Comparison of ENCODE assay signal across 8 cellular contexts in genomic region chr3:4850211-4850927, GRCh38.
DNase-seq lines count a peak whose midpoint lies in the region; ATAC-seq and TF ChIP-seq lines count a peak whose summit lies in the region.

No MANE protein-coding gene starts in this region.

- no peaks in the 10 kb centered on the region for H3K79me2 ChIP-seq in parathyroid adenoma

- H3K4me1 Mint-ChIP-seq in T-helper 1 cell treated with Interleukin-12 subunit alpha and Interleukin-12 subunit beta and Interleukin-4 antibody, amounts not matched to agents 30 μg/mL and 1 μg/mL, for 36 hours (ENCODE audit: low read depth), result peaks cover 78% of the 10 kb centered on the region

- H3K4me2 ChIP-seq in parathyroid adenoma (ENCODE audit: low read length), result peak overlapping the region; percentile 48

- H3K4me1 ChIP-seq in parathyroid adenoma (peaks cover 33% of the 10 kb centered on the region), HAP-1 (no peaks in the 10 kb centered on the region)

- DNase-seq in GM19238 (ENCODE audit: insufficient read length, low spot score), result no peak
- no peak for DNase-seq in Ammon's horn (ENCODE audit: low spot score)
- no peak for DNase-seq in HAP-1 (ENCODE audit: low spot score in 2 of 2)
- DNase-seq in NCI-H2196 treated with DMSO at 0.1 percent for 48 hours (lab: John Stamatoyannopoulos, UW; ENCODE audit: unreplicated experiment), result no peak

- peak; percentile 61 for ATAC-seq in GM18867 (IDR thresholded peaks at IDR 0.05; ENCODE audit: unreplicated experiment)
- peak; percentile 42 for ATAC-seq in HG02763 (IDR thresholded peaks at IDR 0.05; ENCODE audit: unreplicated experiment)

- H3K27me3 Mint-ChIP-seq in T-helper 1 cell treated with Interleukin-12 subunit alpha and Interleukin-12 subunit beta and Interleukin-4 antibody, amounts not matched to agents 30 μg/mL and 1 μg/mL, for 36 hours (ENCODE audit: low read depth), result no peaks in the 10 kb centered on the region

- H3K36me3 Mint-ChIP-seq in T-helper 1 cell treated with Interleukin-12 subunit alpha and Interleukin-12 subunit beta and Interleukin-4 antibody, amounts not matched to agents 30 μg/mL and 1 μg/mL, for 36 hours (ENCODE audit: low read depth), result peaks cover 30% of the 10 kb centered on the region

- H3K9me3 Mint-ChIP-seq in T-helper 1 cell treated with Interleukin-12 subunit alpha and Interleukin-12 subunit beta and Interleukin-4 antibody, amounts not matched to agents 30 μg/mL and 1 μg/mL, for 36 hours, result peaks cover 3% of the 10 kb centered on the region

- no peak for TF ChIP-seq CTCF in parathyroid adenoma (IDR thresholded peaks at IDR 0.05)

- peak overlapping the region; percentile 97 for H3K27ac Mint-ChIP-seq in T-helper 1 cell treated with Interleukin-12 subunit alpha and Interleukin-12 subunit beta and Interleukin-4 antibody, amounts not matched to agents 30 μg/mL and 1 μg/mL, for 36 hours

- H3K27me3 ChIP-seq in parathyroid adenoma (ENCODE audit: control insufficient read depth, insufficient read depth, low read length) (no peaks in the 10 kb centered on the region), HAP-1 (ENCODE audit: low read depth) (no peaks in the 10 kb centered on the region)

- H3K4me3 Mint-ChIP-seq in T-helper 1 cell treated with Interleukin-12 subunit alpha and Interleukin-12 subunit beta and Interleukin-4 antibody, amounts not matched to agents 30 μg/mL and 1 μg/mL, for 36 hours, result peak overlapping the region; percentile 73

- H3K27ac ChIP-seq in parathyroid adenoma, result peak overlapping the region; percentile 68

- peak overlapping the region; percentile 4 for H2AFZ ChIP-seq in parathyroid adenoma

- H3K36me3 ChIP-seq in parathyroid adenoma (ENCODE audit: control insufficient read depth, insufficient read depth, low read length), result no peaks in the 10 kb centered on the region
- no peaks in the 10 kb centered on the region for H3K36me3 ChIP-seq in HAP-1 (replicated peaks)

- no peaks in the 10 kb centered on the region for H3K9me3 ChIP-seq in parathyroid adenoma (ENCODE audit: control insufficient read depth, low read length)
- H3K9me3 ChIP-seq in HAP-1, result no peaks in the 10 kb centered on the region

- H3K9ac ChIP-seq in parathyroid adenoma, result no peak overlapping the region

- no peak overlapping the region for H3K4me3 ChIP-seq in parathyroid adenoma (ENCODE audit: low read depth, low read length)
- H3K4me3 ChIP-seq in HAP-1, result no peak overlapping the region

- in situ Hi-C loops in HAP-1 (cut with MboI; ENCODE audit: low sequenced_read_pairs), result no loop called here
